8 cellular contexts compared by ENCODE assay signal in genomic region chr11:47426062-47426956, GRCh38. TPM values are rescaled to one million over a fixed set of nuclear protein-coding genes. Genes with fewer than 3 reads are reported as not detected.
DNase-seq lines count a peak whose midpoint lies in the region; ATAC-seq, FAIRE-seq and TF ChIP-seq lines count a peak whose summit lies in the region.

PSMC3 (minus strand) TSS chr11:47426439; CDS start chr11:47426279, 160 bp downstream.

- H3K27me3 ChIP-seq in pancreas, result no peaks in the 10 kb centered on the region
- no peaks in the 10 kb centered on the region for H3K27me3 ChIP-seq in tibial artery

- ATAC-seq in HG02759 (IDR thresholded peaks at IDR 0.05; ENCODE audit: unreplicated experiment) (peak; percentile 93), pancreas (peak; percentile 97 to 99 (median 98))

- intact Hi-C loops in head of caudate nucleus (cut with DNase I) (loop anchor here (1.0 kb wide), 1 partner anchor 18 kb away; the partner anchor contains the start of gene SLC39A13), pancreas (cut with DNase I) (no loop called here), tibial artery (cut with DNase I; ENCODE audit: low total_unique reads) (no loop called here)

- H3K9me3 ChIP-seq in pancreas (no peaks in the 10 kb centered on the region), tibial artery (no peaks in the 10 kb centered on the region)

- 0% methylated on average over 61 to 62 of the region's 62 CpGs for WGBS in pancreas, 2 donors

- H3K27ac ChIP-seq in pancreas (peak within 1 kb of the TSS; percentile 58 to 94 (median 86)), tibial artery (peak within 1 kb of the TSS; percentile 93 to 95)

- DNase-seq in GM12864 (ENCODE audit: low read depth) (peak; percentile 86), NCI-H1417 (lab: John Stamatoyannopoulos, UW) (peak; percentile 97 to 99 (median 99)), SW 1271 (lab: John Stamatoyannopoulos, UW) (peak; percentile 89 to 94), head of caudate nucleus (peak; percentile 96 to 100 (median 99)), pancreas (peak; percentile 98 to 100 (median 98)), tibial artery (peak; percentile 98 to 99)
- peak; percentile 99 for DNase-seq in activated naive CD8-positive, alpha-beta T cell treated with anti-CD3 and anti-CD28 coated beads, Interleukin-2, amount 50 U/mL, for 16 hours (ENCODE audit: low read depth, low spot score)

- FAIRE-seq in pancreas (lab: Jason Lieb, UNC), result peak; percentile 95

- peaks cover 3 to 11% (median 6%) of the 10 kb centered on the region in 3 donors for H3K4me1 ChIP-seq in pancreas
- H3K4me1 ChIP-seq in tibial artery, result peaks cover 0 to 17% (median 12%) of the 10 kb centered on the region in 4 donors

- H3K36me3 ChIP-seq in pancreas (peaks cover 0 to 21% (median 10%) of the 10 kb centered on the region in 3 donors), tibial artery (peaks cover 34 to 40% (median 38%) of the 10 kb centered on the region in 3 donors)

- TF ChIP-seq CTCF in GM12864 (IDR thresholded peaks at IDR 0.05; ENCODE audit: low read depth, low read length, missing control alignments), result no peak
- no peak for TF ChIP-seq CTCF in pancreas (IDR thresholded peaks at IDR 0.05)
- TF ChIP-seq CTCF in tibial artery (IDR thresholded peaks at IDR 0.05), result no peak

- peak within 1 kb of the TSS; percentile 94 for H3K4me3 ChIP-seq in GM12864 (ENCODE audit: low read depth, low read length)
- peak within 1 kb of the TSS; percentile 78 to 99 (median 92) for H3K4me3 ChIP-seq in pancreas
- peak within 1 kb of the TSS; percentile 83 to 87 for H3K4me3 ChIP-seq in tibial artery

RNA-seq across cellular contexts. Expression of gene PSMC3, which starts in this region (rescaled TPM):
- 10 to 100 TPM; 37.4 to 59.4 (median 50.3) TPM for total RNA-seq in pancreas
- polyA plus RNA-seq in pancreas, result 10 to 100 TPM; 55.0 to 67.5 TPM

Comparison
In these comparisons a context has a peak if more than half of its experiments do, and no peak if none do; other contexts are left out.
1. Peak in every context shown above with its lines: DNase-seq, ATAC-seq, H3K4me3 ChIP-seq and H3K27ac ChIP-seq.